ENCODE assay signal across 8 cellular contexts in genomic region chr7:141700848-141701371, GRCh38. TPM values are rescaled to one million over a fixed set of nuclear protein-coding genes. Genes with fewer than 3 reads are reported as not detected.
DNase-seq lines count a peak whose midpoint lies in the region; ATAC-seq and TF ChIP-seq lines count a peak whose summit lies in the region.

No MANE protein-coding gene starts in this region.

- DNase-seq in Caco-2: no peak
- DNase-seq in HFF-Myc (ENCODE audit: extremely low read depth, low read depth): no peak
- DNase-seq in activated CD4-positive, alpha-beta memory T cell treated with anti-CD3 and anti-CD28 coated beads for 36 hours: peak; percentile 31
- DNase-seq in fibroblast of villous mesenchyme (ENCODE audit: low read depth): peak; percentile 7
- DNase-seq in ovary: peak in 1 of 5 donors; percentile 20
- no peak for DNase-seq in SHP77 treated with DMSO at 0.1 percent for 48 hours (lab: John Stamatoyannopoulos, UW)
- no peak for DNase-seq in NCI-H345 treated with DMSO at 0.1 percent for 48 hours (lab: John Stamatoyannopoulos, UW; ENCODE audit: unreplicated experiment)

- no peaks in the 10 kb centered on the region for H3K36me3 Mint-ChIP-seq in Caco-2 (ENCODE audit: insufficient read depth, unreplicated experiment)
- H3K36me3 Mint-ChIP-seq in activated CD4-positive, alpha-beta memory T cell treated with anti-CD3 and anti-CD28 coated beads for 36 hours: peaks cover 3% of the 10 kb centered on the region

- peaks cover 39% of the 10 kb centered on the region for H3K4me1 ChIP-seq in Caco-2
- H3K4me1 ChIP-seq in ovary (ENCODE audit: insufficient read depth): no peaks in the 10 kb centered on the region

- TF ChIP-seq POLR2A in ovary (IDR thresholded peaks at IDR 0.05): no peak

- TF ChIP-seq CTCF in Caco-2 (IDR thresholded peaks at IDR 0.05; ENCODE audit: insufficient read depth in 1 of 2, low read depth in 1 of 2, low read length in 1 of 2, severe bottlenecking in 1 of 2, unreplicated experiment in 1 of 2): no peak
- TF ChIP-seq CTCF in HFF-Myc (IDR thresholded peaks at IDR 0.05; ENCODE audit: low read depth, low read length, missing control alignments): no peak
- no peak for TF ChIP-seq CTCF in fibroblast of villous mesenchyme (IDR thresholded peaks at IDR 0.05; ENCODE audit: insufficient read depth, low read depth, low read length)
- no peak for TF ChIP-seq CTCF in ovary (IDR thresholded peaks at IDR 0.05)

- POLR2A ChIA-PET in Caco-2 (lab: Charles Lee): interaction anchor here (1.3 to 2.3 kb wide), 2 partner anchors 13 to 37 kb away, joined by 3 to 6 read pairs; partner anchors contain the start of gene SSBP1
- POLR2A ChIA-PET in activated CD4-positive, alpha-beta memory T cell treated with anti-CD3 and anti-CD28 coated beads for 36 hours (lab: Charles Lee): interaction anchor here (1.2 to 2.9 kb wide), 2 partner anchors 10 to 37 kb away, joined by 3 to 20 read pairs; partner anchors contain the start of gene SSBP1

- peaks cover 26% of the 10 kb centered on the region for H3K4me1 Mint-ChIP-seq in Caco-2 (ENCODE audit: low read depth, unreplicated experiment)
- H3K4me1 Mint-ChIP-seq in activated CD4-positive, alpha-beta memory T cell treated with anti-CD3 and anti-CD28 coated beads for 36 hours (ENCODE audit: low read depth): peaks cover 49% of the 10 kb centered on the region

- CTCF ChIA-PET in Caco-2 (lab: Charles Lee): interaction anchor here (0.7 to 1.9 kb wide), 2 partner anchors 37 to 46 kb away, joined by 7 read pairs; partner anchors contain the start of gene SSBP1
- CTCF ChIA-PET in activated CD4-positive, alpha-beta memory T cell treated with anti-CD3 and anti-CD28 coated beads for 36 hours (lab: Charles Lee): interaction anchor here (0.6 to 3.9 kb wide), 4 partner anchors 38 to 686 kb away, joined by 3 to 36 read pairs (median 4); partner anchors contain the start of genes MRPS33 and SSBP1

- H3K27ac ChIP-seq in ovary: peak overlapping the region; percentile 77 to 85

- TF ChIP-seq EP300 in ovary (IDR thresholded peaks at IDR 0.05): no peak

- no peak overlapping the region for H3K27ac Mint-ChIP-seq in Caco-2 (ENCODE audit: unreplicated experiment)
- H3K27ac Mint-ChIP-seq in activated CD4-positive, alpha-beta memory T cell treated with anti-CD3 and anti-CD28 coated beads for 36 hours: peak overlapping the region; percentile 5

- no peak for ATAC-seq in HG02840 (IDR thresholded peaks at IDR 0.05; ENCODE audit: low FRiP score, unreplicated experiment)

- H3K9me3 ChIP-seq in Caco-2 (no peaks in the 10 kb centered on the region), ovary (no peaks in the 10 kb centered on the region)

- BruUV-seq in Caco-2 (replicated peaks; lab: Mats Ljungman, UMichigan): no TSS peak

- H3K36me3 ChIP-seq in Caco-2 (ENCODE audit: control insufficient read depth, insufficient read depth, low read length): no peaks in the 10 kb centered on the region; the same call in 1 of the 2 replicates
- no peaks in the 10 kb centered on the region for H3K36me3 ChIP-seq in ovary

- H3K27me3 ChIP-seq in Caco-2 (replicated peaks; ENCODE audit: control insufficient read depth, insufficient read depth, low read length) (no peaks in the 10 kb centered on the region), ovary (no peaks in the 10 kb centered on the region)

- intact Hi-C loops in Caco-2 (cut with micrococcal nuclease; ENCODE audit: unreplicated experiment): loop anchor here (10.0 kb wide), 1 partner anchor 46 kb away; no protein-coding TSS in a partner anchor
- intact Hi-C loops in activated CD4-positive, alpha-beta memory T cell treated with anti-CD3 and anti-CD28 coated beads for 36 hours (cut with micrococcal nuclease): loop anchor here (1.0 kb wide), 2 partner anchors 37 to 47 kb away; partner anchors contain the start of gene SSBP1
- intact Hi-C loops in ovary (cut with DNase I): no loop called here

- peak overlapping the region; percentile 60 for H3K4me3 Mint-ChIP-seq in Caco-2 (ENCODE audit: unreplicated experiment)
- H3K4me3 Mint-ChIP-seq in activated CD4-positive, alpha-beta memory T cell treated with anti-CD3 and anti-CD28 coated beads for 36 hours: peak overlapping the region; percentile 79

- H3K9me3 Mint-ChIP-seq in Caco-2 (ENCODE audit: unreplicated experiment): no peaks in the 10 kb centered on the region
- no peaks in the 10 kb centered on the region for H3K9me3 Mint-ChIP-seq in activated CD4-positive, alpha-beta memory T cell treated with anti-CD3 and anti-CD28 coated beads for 36 hours

- 20 to 21% (median 20%) methylated on average over 20 of the region's 20 CpGs for WGBS in ovary, 3 donors

- H3K4me3 ChIP-seq in Caco-2 (ENCODE audit: low read depth, low read length): peak overlapping the region; percentile 84
- peak overlapping the region; percentile 55 for H3K4me3 ChIP-seq in HFF-Myc (replicated peaks; ENCODE audit: low read depth, low read length)
- H3K4me3 ChIP-seq in fibroblast of villous mesenchyme (ENCODE audit: low read depth, low read length): peak overlapping the region; percentile 69
- H3K4me3 ChIP-seq in ovary: peak overlapping the region; percentile 64

- H3K27me3 Mint-ChIP-seq in Caco-2 (ENCODE audit: insufficient read depth, unreplicated experiment): no peaks in the 10 kb centered on the region
- peaks cover 2% of the 10 kb centered on the region for H3K27me3 Mint-ChIP-seq in activated CD4-positive, alpha-beta memory T cell treated with anti-CD3 and anti-CD28 coated beads for 36 hours

RNA-seq across cellular contexts. Expression of gene DENND11, which starts 1.1 kb away (rescaled TPM):
- total RNA-seq in Caco-2 (2022) (33.0 and 37.0 TPM in 2 replicates), fibroblast of villous mesenchyme (4.8 and 5.6 TPM in 2 replicates), ovary (10 to 100 TPM in 6 of 7 donors, 1 to 10 TPM in 1; 8.9 to 15.7 (median 13.0) TPM)
- 10 to 100 TPM; 27.5 to 28.9 TPM for total RNA-seq in activated CD4-positive, alpha-beta memory T cell treated with anti-CD3 and anti-CD28 coated beads for 36 hours
- polyA plus RNA-seq in ovary: 10 to 100 TPM in 1 of 2 donors, 1 to 10 TPM in 1; 6.0 to 13.2 TPM

RNA-seq across cellular contexts. Expression of gene WEE2, which starts 7.2 kb away (rescaled TPM):
- total RNA-seq in Caco-2 (2022): 1.0 and 2.5 TPM in 2 replicates
- not detected for total RNA-seq in activated CD4-positive, alpha-beta memory T cell treated with anti-CD3 and anti-CD28 coated beads for 36 hours
- total RNA-seq in fibroblast of villous mesenchyme: 0.32 TPM in 1 of 2 replicates, not detected in the other
- total RNA-seq in ovary: under 1 TPM in 3 of 7 donors, not detected in 4; 0.07 to 0.27 (median 0.20) TPM
- under 1 TPM in 1 of 2 donors, not detected in 1; 0.11 TPM for polyA plus RNA-seq in ovary

RNA-seq across cellular contexts. Expression of gene SSBP1, which starts 37.2 kb away (rescaled TPM):
- total RNA-seq in Caco-2 (2022) (191 and 199 TPM in 2 replicates), fibroblast of villous mesenchyme (105 and 111 TPM in 2 replicates), ovary (100 to 1,000 TPM in 1 of 7 donors, 10 to 100 TPM in 6; 79.3 to 109 (median 91.4) TPM)
- total RNA-seq in activated CD4-positive, alpha-beta memory T cell treated with anti-CD3 and anti-CD28 coated beads for 36 hours: 100 to 1,000 TPM; 207 to 234 TPM
- 100 to 1,000 TPM; 142 to 228 TPM for polyA plus RNA-seq in ovary

Comparison
In these comparisons a context has a peak if more than half of its experiments do, and no peak if none do; other contexts are left out.
1. DNase-seq: peak in activated CD4-positive, alpha-beta memory T cell treated with anti-CD3 and anti-CD28 coated beads for 36 hours (single experiment) and fibroblast of villous mesenchyme (single experiment); none in Caco-2 (0 of 2), HFF-Myc (single experiment), SHP77 treated with DMSO at 0.1 percent for 48 hours (single experiment) and NCI-H345 treated with DMSO at 0.1 percent for 48 hours (single experiment).
2. intact Hi-C loops: an anchor here in Caco-2 (10.0 kb wide) and activated CD4-positive, alpha-beta memory T cell treated with anti-CD3 and anti-CD28 coated beads for 36 hours (1.0 kb wide); none called in ovary.
3. Peak in every context shown above with its lines, with median percentiles within 50 percentile points of each other: H3K4me3 ChIP-seq.